Comparison of ENCODE assay signal across 20 cellular contexts in genomic region chr4:140133576-140133975, GRCh38.
"Had no signal": no experiment of that assay in that cellular context is flagged by ENCODE, and none has a peak within 500 bp of the region (broad histone marks: within the 10 kb centered on the region; RNA-seq: fewer than 3 reads in every experiment).

No MANE protein-coding gene starts in this region.

- H3K27me3 Mint-ChIP-seq: activated naive CD8-positive, alpha-beta T cell treated with anti-CD3 and anti-CD28 coated beads for 36 hours had no signal

- H3K36me3 ChIP-seq: neutrophil, ovary, prostate gland, spleen, upper lobe of right lung had no signal

- H3K27me3 ChIP-seq: neutrophil, ovary, spleen, upper lobe of right lung had no signal

- FAIRE-seq: endometrium had no signal

- ATAC-seq: activated CD4-positive, alpha-beta T cell treated with anti-CD3 and anti-CD28 coated beads for 36 hours; natural killer cell treated with Interleukin-12 subunit alpha and Interleukin-12 subunit beta and Interleukin-15 and Interleukin-18, amount 100 ng/mL, for 72 hours; upper lobe of right lung had no signal

- H3K9me3 ChIP-seq: neutrophil, ovary, prostate gland, spleen, upper lobe of right lung had no signal

- H3K9me3 Mint-ChIP-seq: activated B cell treated with CpG ODN at 0.5 μM for 24 hours; activated naive CD8-positive, alpha-beta T cell treated with anti-CD3 and anti-CD28 coated beads for 36 hours; natural killer cell treated with Interleukin-12 subunit alpha and Interleukin-12 subunit beta and Interleukin-15 and Interleukin-18, amount 100 ng/mL, for 72 hours; T-helper 1 cell treated with Interleukin-12 subunit alpha and Interleukin-12 subunit beta and Interleukin-4 antibody, amounts not matched to agents 30 μg/mL and 1 μg/mL, for 36 hours had no signal

- DNase-seq: activated B cell treated with CpG ODN at 0.5 μM for 24 hours; activated CD4-positive, alpha-beta T cell treated with anti-CD3 and anti-CD28 coated beads for 36 hours; activated CD4-positive, alpha-beta T cell treated with anti-CD3 and anti-CD28 coated beads, Interleukin-2, amount 50 U/mL, for 48 hours; activated naive CD4-positive, alpha-beta T cell treated with Interleukin-2 at 50 U/mL for 16 hours; activated naive CD8-positive, alpha-beta T cell treated with anti-CD3 and anti-CD28 coated beads for 36 hours; activated T-cell treated with anti-CD3 and anti-CD28 coated beads, Interleukin-2, amount 50 U/mL, for 48 hours; cortex of kidney; foreskin melanocyte; hippocampal formation; ovary; spleen; stimulated activated CD4-positive, alpha-beta T cell treated with anti-CD3 and anti-CD28 coated beads, Interleukin-4, amount 100 ng/mL, for 1 hour; stimulated activated naive CD4-positive, alpha-beta T cell treated with Interleukin-2 at 50 U/mL for 16 hours; T1000; upper lobe of right lung had no signal

- H3K27ac Mint-ChIP-seq: activated B cell treated with CpG ODN at 0.5 μM for 24 hours; activated CD4-positive, alpha-beta T cell treated with anti-CD3 and anti-CD28 coated beads for 36 hours; activated naive CD8-positive, alpha-beta T cell treated with anti-CD3 and anti-CD28 coated beads for 36 hours; natural killer cell treated with Interleukin-12 subunit alpha and Interleukin-12 subunit beta and Interleukin-15 and Interleukin-18, amount 100 ng/mL, for 72 hours; T-helper 1 cell treated with Interleukin-12 subunit alpha and Interleukin-12 subunit beta and Interleukin-4 antibody, amounts not matched to agents 30 μg/mL and 1 μg/mL, for 36 hours had no signal

- H3K4me3 Mint-ChIP-seq: activated B cell treated with CpG ODN at 0.5 μM for 24 hours; activated CD4-positive, alpha-beta T cell treated with anti-CD3 and anti-CD28 coated beads for 36 hours; activated naive CD8-positive, alpha-beta T cell treated with anti-CD3 and anti-CD28 coated beads for 36 hours; natural killer cell treated with Interleukin-12 subunit alpha and Interleukin-12 subunit beta and Interleukin-15 and Interleukin-18, amount 100 ng/mL, for 72 hours; T-helper 1 cell treated with Interleukin-12 subunit alpha and Interleukin-12 subunit beta and Interleukin-4 antibody, amounts not matched to agents 30 μg/mL and 1 μg/mL, for 36 hours had no signal

- H3K4me3 ChIP-seq: ovary, prostate gland, spleen, upper lobe of right lung had no signal

- H3K27ac ChIP-seq: neutrophil, ovary, prostate gland, spleen, upper lobe of right lung had no signal

- H3K36me3 Mint-ChIP-seq: natural killer cell treated with Interleukin-12 subunit alpha and Interleukin-12 subunit beta and Interleukin-15 and Interleukin-18, amount 100 ng/mL, for 72 hours had no signal

- H3K4me1 Mint-ChIP-seq: activated B cell treated with CpG ODN at 0.5 μM for 24 hours had no signal
